27 cellular contexts compared by ENCODE assay signal in the genomic region with DNA sequence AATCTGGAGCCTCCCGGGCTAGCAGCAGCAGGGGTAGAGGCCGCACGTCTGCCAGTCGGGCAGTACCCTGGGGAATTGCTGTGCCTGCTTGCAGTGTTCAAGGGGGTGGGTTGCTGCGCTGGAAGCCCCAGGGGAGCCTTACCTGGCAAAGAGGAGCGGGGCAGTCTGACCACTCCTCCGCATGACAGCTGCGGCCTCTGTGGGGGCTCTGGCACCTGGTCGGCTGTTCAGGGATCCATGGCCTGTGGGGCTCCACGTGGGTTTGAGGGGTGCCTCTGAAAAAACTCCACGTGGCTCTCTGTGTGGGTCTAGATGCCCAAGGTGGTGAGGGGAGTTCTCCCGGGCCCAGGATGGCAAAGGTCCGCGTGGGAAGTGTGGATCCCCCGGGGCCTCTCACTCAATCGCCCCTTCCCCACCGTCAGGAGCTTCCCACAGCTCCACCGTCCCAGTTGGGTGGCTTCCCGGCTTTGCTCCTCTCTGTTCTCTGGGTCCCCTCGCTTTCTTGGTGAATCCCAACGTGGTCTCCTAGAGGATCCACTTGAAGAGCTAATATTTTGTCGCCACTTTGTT.
"Had no signal": no experiment of that assay in that cellular context is flagged by ENCODE, and none has a peak within 500 bp of the region (broad histone marks: within the 10 kb centered on the region; RNA-seq: fewer than 3 reads in every experiment).

No MANE protein-coding gene starts in this region.

- H3K4me3 ChIP-seq: adrenal gland, SK-N-MC had no signal

- H3K27ac ChIP-seq: adrenal gland, SK-N-MC, VCaP had no signal

- H3K9me3 ChIP-seq: adrenal gland had no signal

- DNase-seq: activated CD4-positive, alpha-beta memory T cell treated with anti-CD3 and anti-CD28 coated beads for 36 hours; activated CD4-positive, alpha-beta T cell treated with anti-CD3 and anti-CD28 coated beads, Interleukin-2, amount 10 ng/mL, durations not matched to agents 7 days and 5 days; activated CD4-positive, CD25-positive, alpha-beta regulatory T cell; activated CD8-positive, alpha-beta memory T cell treated with anti-CD3 and anti-CD28 coated beads for 24 hours; activated gamma-delta T cell; activated naive CD4-positive, alpha-beta T cell treated with anti-CD3 and anti-CD28 coated beads for 36 hours; activated T-cell treated with anti-CD3 and anti-CD28 coated beads for 4 hours; activated T-cell treated with anti-CD3 and anti-CD28 coated beads, Interleukin-2, amount 50 U/mL, for 48 hours; adrenal gland; anterior cingulate cortex; KG1; NCI-H1048; NCI-H146; NCI-H187 treated with DMSO at 0.1 percent for 48 hours; NCI-H2081 treated with DMSO at 0.1 percent for 48 hours; NCI-H345; NCI-H510A; NCI-H69; NK-92 treated with Interleukin-12 subunit alpha and Interleukin-12 subunit beta, amount 100 ng/mL, for 24 hours; OCI-M1; RPMI8226; T-cell had no signal

- H3K36me3 ChIP-seq: adrenal gland had no signal

- H3K4me1 ChIP-seq: adrenal gland had no signal

- ATAC-seq: activated T-helper 17 cell treated with anti-CD3 and anti-CD28 coated beads, Interleukin-2, amount 50 U/mL, for 72 hours; Panc1; Right ventricle myocardium inferior; T-cell had no signal

- H3K27me3 ChIP-seq: adrenal gland had no signal
